19 cellular contexts compared by ENCODE assay signal in genomic region chr4:7912826-7913225, GRCh38.
"Had no signal": no experiment of that assay in that cellular context is flagged by ENCODE, and none has a peak within 500 bp of the region (broad histone marks: within the 10 kb centered on the region; RNA-seq: fewer than 3 reads in every experiment).

No MANE protein-coding gene starts in this region.

- H3K9me3 ChIP-seq: spleen, testis had no signal

- H3K27me3 ChIP-seq: dorsolateral prefrontal cortex, testis had no signal

- H3K4me1 ChIP-seq: testis had no signal

- H3K27ac Mint-ChIP-seq: activated CD8-positive, alpha-beta memory T cell treated with anti-CD3 and anti-CD28 coated beads, Interleukin-2, amount 10 ng/mL, durations not matched to agents 7 days and 5 days; activated naive CD4-positive, alpha-beta T cell treated with anti-CD3 and anti-CD28 coated beads for 36 hours; activated naive CD8-positive, alpha-beta T cell treated with anti-CD3 and anti-CD28 coated beads, Interleukin-2, amount 50 U/mL, for 24 hours; activated T-helper 2 cell treated with anti-CD3 and anti-CD28 coated beads, Interferon-gamma antibody, Interleukin-2, Interleukin-4, amounts not matched to agents 10 μg/mL and 5 μg/mL and 100 μg/mL, durations not matched to agents 14 hours and 24 hours and 36 hours; endodermal cell; memory B cell; natural killer cell; stimulated activated naive CD8-positive, alpha-beta T cell treated with anti-CD3 and anti-CD28 coated beads, Interleukin-15, Interleukin-2, amounts not matched to agents 100 ng/mL and 50 ng/mL, for 24 hours; T-cell had no signal

- H3K36me3 Mint-ChIP-seq: activated CD8-positive, alpha-beta memory T cell treated with anti-CD3 and anti-CD28 coated beads, Interleukin-2, amount 10 ng/mL, durations not matched to agents 7 days and 5 days; memory B cell; natural killer cell had no signal

- ATAC-seq: activated CD8-positive, alpha-beta memory T cell treated with anti-CD3 and anti-CD28 coated beads, Interleukin-2, amount 10 ng/mL, durations not matched to agents 7 days and 5 days; activated naive CD8-positive, alpha-beta T cell treated with anti-CD3 and anti-CD28 coated beads, Interleukin-2, amount 50 U/mL, for 24 hours; left ventricle myocardium superior; natural killer cell; right cardiac atrium; T-cell had no signal

- H3K9me3 Mint-ChIP-seq: activated naive CD4-positive, alpha-beta T cell treated with anti-CD3 and anti-CD28 coated beads for 36 hours; activated naive CD8-positive, alpha-beta T cell treated with anti-CD3 and anti-CD28 coated beads, Interleukin-2, amount 50 U/mL, for 24 hours; activated T-helper 2 cell treated with anti-CD3 and anti-CD28 coated beads, Interferon-gamma antibody, Interleukin-2, Interleukin-4, amounts not matched to agents 10 μg/mL and 5 μg/mL and 100 μg/mL, durations not matched to agents 14 hours and 24 hours and 36 hours; endodermal cell; natural killer cell; stimulated activated naive CD8-positive, alpha-beta T cell treated with anti-CD3 and anti-CD28 coated beads, Interleukin-15, Interleukin-2, amounts not matched to agents 100 ng/mL and 50 ng/mL, for 24 hours; T-cell had no signal

- H3K4me3 Mint-ChIP-seq: activated CD8-positive, alpha-beta memory T cell treated with anti-CD3 and anti-CD28 coated beads, Interleukin-2, amount 10 ng/mL, durations not matched to agents 7 days and 5 days; activated naive CD4-positive, alpha-beta T cell treated with anti-CD3 and anti-CD28 coated beads for 36 hours; activated naive CD8-positive, alpha-beta T cell treated with anti-CD3 and anti-CD28 coated beads, Interleukin-2, amount 50 U/mL, for 24 hours; endodermal cell; memory B cell; natural killer cell; stimulated activated naive CD8-positive, alpha-beta T cell treated with anti-CD3 and anti-CD28 coated beads, Interleukin-15, Interleukin-2, amounts not matched to agents 100 ng/mL and 50 ng/mL, for 24 hours; T-cell had no signal

- H3K4me3 ChIP-seq: dorsolateral prefrontal cortex, spleen, testis had no signal

- H3K36me3 ChIP-seq: spleen had no signal

- DNase-seq: activated CD4-positive, alpha-beta T cell treated with anti-CD3 and anti-CD28 coated beads, Interleukin-2, amount 50 U/mL, for 48 hours; activated CD8-positive, alpha-beta memory T cell treated with anti-CD3 and anti-CD28 coated beads, Interleukin-2, amount 10 ng/mL, durations not matched to agents 7 days and 5 days; activated naive CD4-positive, alpha-beta T cell treated with anti-CD3 and anti-CD28 coated beads for 36 hours; activated naive CD8-positive, alpha-beta T cell treated with anti-CD3 and anti-CD28 coated beads, Interleukin-2, amount 50 U/mL, for 24 hours; activated T-cell treated with anti-CD3 and anti-CD28 coated beads, Interleukin-2, amount 50 U/mL, for 1 hour; aorta; dorsolateral prefrontal cortex; endodermal cell; hippocampal formation; kidney glomerular epithelial cell; left ventricle myocardium superior; natural killer cell; right cardiac atrium; spleen; T-cell; testis had no signal

- H3K27ac ChIP-seq: testis had no signal

- H3K27me3 Mint-ChIP-seq: activated naive CD8-positive, alpha-beta T cell treated with anti-CD3 and anti-CD28 coated beads, Interleukin-2, amount 50 U/mL, for 24 hours had no signal

- H3K4me1 Mint-ChIP-seq: memory B cell had no signal
